In the genomic region with DNA sequence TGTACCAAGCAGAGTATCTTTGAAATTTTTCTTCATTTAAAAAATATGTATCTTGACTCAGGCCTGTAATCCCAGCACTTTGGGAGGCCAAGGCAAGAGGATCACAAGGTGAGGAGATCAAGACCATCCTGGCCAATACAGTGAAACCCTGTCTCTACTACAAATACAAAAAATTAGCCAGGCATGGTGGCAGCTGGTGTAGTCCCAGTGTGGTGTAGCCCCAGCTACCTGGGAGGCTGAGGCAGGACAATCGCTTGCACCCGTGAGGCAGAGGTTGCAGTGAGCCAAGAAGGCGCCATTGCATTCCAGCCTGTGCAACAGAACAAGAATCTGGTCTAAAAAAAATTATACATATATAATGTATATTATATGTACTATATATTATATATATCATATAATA, we compare ENCODE assay signal across 8 cellular contexts.
DNase-seq lines count a peak whose midpoint lies in the region; TF ChIP-seq lines count a peak whose summit lies in the region.
"Not testable (repeated sequence)": the region's sequence is repeated elsewhere in the genome, so short reads cannot be mapped to it uniquely, and the experiment has no call there.

No MANE protein-coding gene starts in this region.

- DNase-seq in CD8-positive, alpha-beta memory T cell = peak; percentile 18 to 84 (median 54)
- peak; percentile 24 for DNase-seq in H9
- DNase-seq in MG63 = peak; percentile 65
- DNase-seq in activated CD8-positive, alpha-beta memory T cell treated with anti-CD3 and anti-CD28 coated beads for 24 hours = peak; percentile 57
- DNase-seq in breast epithelium (ENCODE audit: low spot score in 2 of 2) = peak; percentile 16 to 99
- peak; percentile 79 for DNase-seq in left ventricle myocardium inferior
- peak; percentile 83 for DNase-seq in osteocyte (ENCODE audit: extremely low spot score, unreplicated experiment)
- DNase-seq in stimulated activated CD4-positive, alpha-beta T cell treated with anti-CD3 and anti-CD28 coated beads, TNF-alpha, amount 100 ng/mL, for 48 hours (ENCODE audit: low read depth in 3 of 3) = peak; percentile 8 to 69 (median 31)

- not testable (repeated sequence) for H3K4me3 ChIP-seq in CD8-positive, alpha-beta memory T cell (ENCODE audit: low read length); MG63; breast epithelium; left ventricle myocardium inferior

- not testable (repeated sequence) for H2BK120ac ChIP-seq in H9 (ENCODE audit: low read depth, low read length, poor library complexity, severe bottlenecking)

- intact Hi-C loops in breast epithelium (cut with DNase I; ENCODE audit: low total_unique reads); left ventricle myocardium inferior (cut with micrococcal nuclease): not testable (repeated sequence)

- not testable (repeated sequence) for H3T11ph ChIP-seq in H9 (ENCODE audit: low read length)

- not testable (repeated sequence) for H2AK5ac ChIP-seq in H9 (ENCODE audit: insufficient read length, low read length)

- H3K27me3 ChIP-seq in CD8-positive, alpha-beta memory T cell (ENCODE audit: insufficient read depth, low read length, poor library complexity, severe bottlenecking); H9 (ENCODE audit: insufficient read depth, low read length); MG63; breast epithelium; left ventricle myocardium inferior (ENCODE audit: low read depth): not testable (repeated sequence)

- H3K23me2 ChIP-seq in H9 (ENCODE audit: insufficient read length, low read depth, low read length, poor library complexity, severe bottlenecking) = not testable (repeated sequence)

- H3K9me3 Mint-ChIP-seq in CD8-positive, alpha-beta memory T cell; H9; osteocyte (ENCODE audit: unreplicated experiment): not testable (repeated sequence)

- H3K36me3 Mint-ChIP-seq in CD8-positive, alpha-beta memory T cell; H9 (ENCODE audit: insufficient read depth in 1 of 3, low read depth in 3 of 3); osteocyte (ENCODE audit: unreplicated experiment): not testable (repeated sequence)

- not testable (repeated sequence) for H3K4me1 ChIP-seq in CD8-positive, alpha-beta memory T cell (ENCODE audit: insufficient read depth, low read length); H9 (ENCODE audit: insufficient read depth, low read length); breast epithelium; left ventricle myocardium inferior

- H3K36me3 ChIP-seq in CD8-positive, alpha-beta memory T cell (ENCODE audit: insufficient read depth, low read length); MG63; breast epithelium; left ventricle myocardium inferior: not testable (repeated sequence)

- H3K56ac ChIP-seq in H9 (ENCODE audit: insufficient read length, low read depth, low read length) = not testable (repeated sequence)

- not testable (repeated sequence) for TF ChIP-seq POLR2A in breast epithelium (IDR thresholded peaks at IDR 0.05)

- not testable (repeated sequence) for H3K4me1 Mint-ChIP-seq in CD8-positive, alpha-beta memory T cell; H9; osteocyte (ENCODE audit: unreplicated experiment)

- not testable (repeated sequence) for H3K18ac ChIP-seq in H9 (ENCODE audit: insufficient read length, low read depth, low read length)

- H3K4me3 Mint-ChIP-seq in CD8-positive, alpha-beta memory T cell; H9; osteocyte (ENCODE audit: unreplicated experiment): not testable (repeated sequence)

- H4K91ac ChIP-seq in H9 (ENCODE audit: insufficient read length, low read depth, low read length) = not testable (repeated sequence)

- H3K79me2 ChIP-seq in H9 (ENCODE audit: insufficient read depth, low read length) = not testable (repeated sequence)

- not testable (repeated sequence) for H2BK20ac ChIP-seq in H9 (ENCODE audit: low read depth, low read length, poor library complexity, severe bottlenecking)

- not testable (repeated sequence) for H4K20me1 ChIP-seq in H9 (ENCODE audit: control insufficient read depth, insufficient read depth, insufficient read length)

- H2AFZ ChIP-seq in H9 (ENCODE audit: low read length) = not testable (repeated sequence)

- POLR2A ChIA-PET in CD8-positive, alpha-beta memory T cell (lab: Charles Lee) = not testable (repeated sequence)

- H3K4me2 ChIP-seq in H9 (ENCODE audit: insufficient read depth, insufficient read length, low read length) = not testable (repeated sequence)

- WGBS in H9 (ENCODE audit: extremely low coverage, insufficient read length, low lambda C conversion rate) = no CpG with 5 or more reads among the region's 3 CpGs

- H3K14ac ChIP-seq in H9 (ENCODE audit: insufficient read depth, low read length) = not testable (repeated sequence)

- H4K8ac ChIP-seq in H9 (replicated peaks; ENCODE audit: insufficient read length, low read depth, low read length) = not testable (repeated sequence)

- H3K9ac ChIP-seq in H9 (ENCODE audit: extremely low read depth, insufficient read length, low read length) = not testable (repeated sequence)

- H3K27ac Mint-ChIP-seq in CD8-positive, alpha-beta memory T cell; osteocyte (ENCODE audit: unreplicated experiment): not testable (repeated sequence)
- H3K27ac Mint-ChIP-seq in H9 = peak overlapping the region in 1 of 3 experiments; percentile 66; a peak in 1 of 7 replicates

- H3K79me1 ChIP-seq in H9 (ENCODE audit: insufficient read depth, low read depth, low read length, poor library complexity, severe bottlenecking) = not testable (repeated sequence)

- not testable (repeated sequence) for H3K9me3 ChIP-seq in CD8-positive, alpha-beta memory T cell (ENCODE audit: low read length); H9 (ENCODE audit: control insufficient read depth, low read depth, low read length); MG63; breast epithelium; left ventricle myocardium inferior (replicated peaks)

- H3K27ac ChIP-seq in CD8-positive, alpha-beta memory T cell (ENCODE audit: low read depth, low read length); H9 (ENCODE audit: insufficient read length, low read depth, low read length); breast epithelium; left ventricle myocardium inferior (replicated peaks): not testable (repeated sequence)

- not testable (repeated sequence) for H3K4ac ChIP-seq in H9 (ENCODE audit: low read depth, low read length)

- H2BK15ac ChIP-seq in H9 (ENCODE audit: low read depth, low read length) = not testable (repeated sequence)

- not testable (repeated sequence) for H2BK5ac ChIP-seq in H9 (ENCODE audit: insufficient read length, low read length)

- not testable (repeated sequence) for H3K27me3 Mint-ChIP-seq in CD8-positive, alpha-beta memory T cell; H9 (ENCODE audit: low read depth); osteocyte (ENCODE audit: unreplicated experiment)

- not testable (repeated sequence) for TF ChIP-seq CTCF in H9 (conservative IDR thresholded peaks at IDR 0.05); breast epithelium (IDR thresholded peaks at IDR 0.05); left ventricle myocardium inferior (IDR thresholded peaks at IDR 0.05; ENCODE audit: borderline replicate concordance); osteocyte (IDR thresholded peaks at IDR 0.05)

- H3K23ac ChIP-seq in H9 (ENCODE audit: insufficient read length, low read depth, low read length) = not testable (repeated sequence)

- H4K5ac ChIP-seq in H9 (ENCODE audit: insufficient read length, low read depth, low read length) = not testable (repeated sequence)

- CTCF ChIA-PET in CD8-positive, alpha-beta memory T cell (lab: Charles Lee) = not testable (repeated sequence)

- not testable (repeated sequence) for H2BK12ac ChIP-seq in H9 (ENCODE audit: insufficient read length, low read depth, low read length)

Comparison
In these comparisons a context has a peak if more than half of its experiments do, and no peak if none do; other contexts are left out.
1. DNase-seq: peak in every context shown above with its lines; median percentile 83 in osteocyte; 79 in left ventricle myocardium inferior; 65 in MG63; 58 in breast epithelium; 57 in activated CD8-positive, alpha-beta memory T cell treated with anti-CD3 and anti-CD28 coated beads for 24 hours; 54 in CD8-positive, alpha-beta memory T cell; 31 in stimulated activated CD4-positive, alpha-beta T cell treated with anti-CD3 and anti-CD28 coated beads, TNF-alpha, amount 100 ng/mL, for 48 hours; 24 in H9.